Comparison of ENCODE assay signal across 8 cellular contexts in genomic region chr2:96507957-96508520, GRCh38. TPM values are rescaled to one million over a fixed set of nuclear protein-coding genes. Genes with fewer than 3 reads are reported as not detected.
DNase-seq lines count a peak whose midpoint lies in the region; ATAC-seq and TF ChIP-seq lines count a peak whose summit lies in the region.

No MANE protein-coding gene starts in this region.

- peak overlapping the region; percentile 63 for H3K4me3 ChIP-seq in osteoblast (ENCODE audit: insufficient read depth, low read length)
- H3K4me3 ChIP-seq in thoracic aorta: peak overlapping the region; percentile 68

- peak; percentile 64 for DNase-seq in ACHN
- peak in 50 of 76 experiments; percentile 12 to 67 (median 42) for DNase-seq in HUDEP-2 (lab: John Stamatoyannopoulos, UW; ENCODE audit: unreplicated experiment in 76 of 76)
- peak; percentile 76 for DNase-seq in RPMI8226
- DNase-seq in activated T-helper 1 cell treated with anti-CD3 and anti-CD28 coated beads, Interleukin-2, amount 50 U/mL, for 16 hours (ENCODE audit: low read depth in 1 of 2, low spot score in 1 of 2): peak; percentile 81 to 82
- peak in 1 of 2 donors; percentile 30 for DNase-seq in foreskin keratinocyte
- DNase-seq in osteoblast (ENCODE audit: insufficient read length, low spot score, missing footprints): peak; percentile 97
- DNase-seq in thoracic aorta (ENCODE audit: low spot score): no peak

- in situ Hi-C loops in ACHN (cut with HindIII; ENCODE audit: low pct_ligation_motif_present, low pct_unique_long_range_greater_than_20kb, low sequenced_read_pairs): no loop called here

- H3K27ac ChIP-seq in foreskin keratinocyte (no peak overlapping the region), osteoblast (ENCODE audit: low read depth, low read length) (no peak overlapping the region), thoracic aorta (no peak overlapping the region)

- H3K4me1 ChIP-seq in foreskin keratinocyte (peaks cover 7% of the 10 kb centered on the region), osteoblast (ENCODE audit: insufficient read depth, low read length) (peaks cover 7% of the 10 kb centered on the region), thoracic aorta (ENCODE audit: control insufficient read depth in 1 of 2, low read depth in 2 of 2) (peaks cover 12 to 17% of the 10 kb centered on the region in 2 donors)

- H3K79me2 ChIP-seq in osteoblast (ENCODE audit: insufficient read depth, low read length): no peaks in the 10 kb centered on the region

- peak; percentile 94 for TF ChIP-seq CTCF in foreskin keratinocyte (conservative IDR thresholded peaks at IDR 0.05)
- TF ChIP-seq CTCF in osteoblast (IDR thresholded peaks at IDR 0.05; ENCODE audit: extremely low read depth, low read depth, low read length): peak; percentile 76
- TF ChIP-seq CTCF in thoracic aorta (IDR thresholded peaks at IDR 0.05): peak; percentile 100

- peak; percentile 43 for ATAC-seq in GM18867 (IDR thresholded peaks at IDR 0.05; ENCODE audit: unreplicated experiment)
- ATAC-seq in foreskin keratinocyte: peak; percentile 57
- no peak for ATAC-seq in thoracic aorta (ENCODE audit: insufficient number of reproducible peaks, low FRiP score, low read depth)

- H3K9me3 ChIP-seq in osteoblast (ENCODE audit: low read depth, low read length) (no peaks in the 10 kb centered on the region), thoracic aorta (no peaks in the 10 kb centered on the region)

- H3K36me3 ChIP-seq in osteoblast (ENCODE audit: insufficient read depth, low read length): no peaks in the 10 kb centered on the region
- no peaks in the 10 kb centered on the region for H3K36me3 ChIP-seq in thoracic aorta

- peak overlapping the region; percentile 80 for H2AFZ ChIP-seq in osteoblast (ENCODE audit: low read length)

- peak overlapping the region; percentile 77 for H3K4me2 ChIP-seq in osteoblast (ENCODE audit: insufficient read depth, low read length)

- peaks cover 9% of the 10 kb centered on the region for H3K27me3 ChIP-seq in foreskin keratinocyte
- peaks cover 17% of the 10 kb centered on the region for H3K27me3 ChIP-seq in osteoblast (ENCODE audit: insufficient read depth, low read length)
- H3K27me3 ChIP-seq in thoracic aorta (replicated peaks; ENCODE audit: insufficient read depth): no peaks in the 10 kb centered on the region

- H4K20me1 ChIP-seq in osteoblast (ENCODE audit: insufficient read depth, low read length): no peaks in the 10 kb centered on the region

RNA-seq across cellular contexts. Expression of gene NEURL3, which starts 2.9 kb away (rescaled TPM):
- not detected in 2 replicates for total RNA-seq in foreskin keratinocyte
- polyA plus RNA-seq in foreskin keratinocyte: not detected in 2 replicates
- total RNA-seq in osteoblast: 0.29 TPM in 1 of 2 replicates, not detected in the other
- total RNA-seq in thoracic aorta: not detected

RNA-seq across cellular contexts. Expression of gene ARID5A, which starts 28.5 kb away (rescaled TPM):
- 7.3 and 8.5 TPM in 2 replicates for total RNA-seq in foreskin keratinocyte
- polyA plus RNA-seq in foreskin keratinocyte: 8.2 and 8.4 TPM in 2 replicates
- total RNA-seq in osteoblast: 7.6 and 9.7 TPM in 2 replicates
- 100 to 1,000 TPM; 152 to 231 TPM for total RNA-seq in thoracic aorta

Comparison
In these comparisons a context has a peak if more than half of its experiments do, and no peak if none do; other contexts are left out.
1. RNA of gene ARID5A, which starts 28.5 kb away (total RNA-seq): 152 to 231 TPM in thoracic aorta; 7.6 to 9.7 TPM in osteoblast and 7.3 to 8.5 TPM in foreskin keratinocyte; every median in the first group is over 10 times any median in the second.
2. Peak in every context shown above with its lines, with median percentiles within 50 percentile points of each other: CTCF ChIP-seq.